In the genomic region with DNA sequence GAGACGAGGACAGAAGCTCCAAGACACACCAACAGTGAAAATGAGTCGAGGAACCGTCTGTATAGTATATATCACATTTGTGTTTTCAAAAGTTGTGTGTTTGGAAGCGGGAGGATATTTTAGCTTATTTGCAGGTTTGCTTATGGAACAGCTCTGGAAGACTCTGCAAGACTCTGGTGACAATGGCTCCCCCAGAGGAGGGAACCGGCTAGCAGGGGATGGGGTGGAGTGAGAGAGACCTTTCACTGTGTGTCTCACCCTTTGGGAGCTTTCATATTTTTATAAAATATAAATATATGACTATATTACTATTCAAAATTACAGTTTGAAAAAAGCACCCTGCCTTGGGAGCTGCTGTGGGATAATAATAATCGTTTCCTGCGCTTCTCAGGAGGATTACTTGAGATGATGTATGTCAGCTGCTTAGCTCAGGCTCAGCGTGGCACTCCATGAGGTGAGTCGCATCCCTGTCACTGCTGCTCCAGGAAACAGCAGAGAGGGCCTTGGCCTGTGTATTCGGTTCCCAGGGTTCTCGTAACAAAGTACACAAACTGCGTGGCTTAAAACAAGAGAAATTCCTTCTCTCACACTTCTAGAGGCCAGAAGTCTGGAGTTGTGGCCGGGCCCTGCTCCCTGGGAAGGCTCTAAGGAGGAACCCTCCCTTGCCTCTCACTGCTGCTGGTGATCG, we compare ENCODE assay signal across 12 cellular contexts.
DNase-seq lines count a peak whose midpoint lies in the region; ATAC-seq and TF ChIP-seq lines count a peak whose summit lies in the region.
"Had no signal": no experiment of that assay in that cellular context is flagged by ENCODE, and none has a peak within 500 bp of the region (broad histone marks: within the 10 kb centered on the region; RNA-seq: fewer than 3 reads in every experiment).

No MANE protein-coding gene starts in this region.

- CTCF ChIA-PET in HEK293 (lab: Yijun Ruan, JAX): no interaction called here

- H3K4me3 ChIP-seq in AG10803 (ENCODE audit: low read length) (no peak overlapping the region), HEK293 (ENCODE audit: low read depth, low read length) (no peak overlapping the region)

- H3K4me1 ChIP-seq in HEK293 (ENCODE audit: control insufficient read depth, insufficient read depth, low read length): peaks cover 3% of the 10 kb centered on the region; the same call in 1 of the 2 replicates

- peak; percentile 65 for DNase-seq in AG10803 (ENCODE audit: low read depth)
- peak; percentile 12 for DNase-seq in amniotic epithelial cell (ENCODE audit: low read depth)
- DNase-seq in islet precursor cell: peak; percentile 67
- DNase-seq in NCI-H146 treated with DMSO at 0.1 percent for 48 hours (lab: John Stamatoyannopoulos, UW; ENCODE audit: unreplicated experiment): no peak
- no peak for DNase-seq in kidney glomerular epithelial cell (lab: John Stamatoyannopoulos, UW)
- DNase-seq: H7; OCI-M1; stimulated activated naive CD4-positive, alpha-beta T cell had no signal

- no peak overlapping the region for H3K27ac ChIP-seq in HEK293 (ENCODE audit: extremely low read depth, low read depth, low read length)
- H3K27ac ChIP-seq: parathyroid adenoma had no signal

- POLR2A ChIA-PET in HEK293 (lab: Yijun Ruan, JAX): no interaction called here

- ATAC-seq in GM19452 (IDR thresholded peaks at IDR 0.05; ENCODE audit: unreplicated experiment) (no peak), GM21390 (IDR thresholded peaks at IDR 0.05; ENCODE audit: unreplicated experiment) (no peak)

- no peaks in the 10 kb centered on the region for H3K9me3 ChIP-seq in HEK293 (ENCODE audit: control insufficient read depth, insufficient read depth, low read depth, low read length)

- TF ChIP-seq CTCF in AG10803 (conservative IDR thresholded peaks at IDR 0.05; ENCODE audit: low read length) (peak; percentile 20; the same call in 1 of the 2 replicates), HEK293 (tag by site-specific recombination; IDR thresholded peaks at IDR 0.05) (no peak)

- H3K36me3 ChIP-seq in HEK293 (ENCODE audit: control insufficient read depth in 2 of 2, insufficient read depth in 1 of 2, low read length in 2 of 2): no peaks in the 10 kb centered on the region

TF ChIP-seq in HEK293, 187 proteins besides CTCF, POLR2A, EP300 and RAD21:
- TF ChIP-seq ZFP37 (tag by site-specific recombination; IDR thresholded peaks at IDR 0.05) (no peak), SETDB1 (IDR thresholded peaks at IDR 0.05; ENCODE audit: insufficient read length, low read length) (peak; percentile 21)

Comparison
In these comparisons a context has a peak if more than half of its experiments do, and no peak if none do; other contexts are left out.
1. DNase-seq: peak in AG10803 (single experiment), amniotic epithelial cell (single experiment) and islet precursor cell (single experiment); none in NCI-H146 treated with DMSO at 0.1 percent for 48 hours (single experiment) and kidney glomerular epithelial cell (single experiment).